In genomic region chr5:154478224-154478565, GRCh38 we compare ENCODE assay signal across 8 cellular contexts. TPM values are rescaled to one million over a fixed set of nuclear protein-coding genes. Genes with fewer than 3 reads are reported as not detected.
DNase-seq lines count a peak whose midpoint lies in the region; ATAC-seq and TF ChIP-seq lines count a peak whose summit lies in the region.
"Had no signal": no experiment of that assay in that cellular context is flagged by ENCODE, and none has a peak within 500 bp of the region (broad histone marks: within the 10 kb centered on the region; RNA-seq: fewer than 3 reads in every experiment).

Gene HAND1, minus strand, starts transcription at chr5:154478227. Its CDS starts 219 bp downstream, at chr5:154478008.

- peaks cover 0 to 50% (median 15%) of the 10 kb centered on the region in 4 donors for H3K4me1 ChIP-seq in Peyer's patch
- H3K4me1 ChIP-seq in foreskin keratinocyte = no peaks in the 10 kb centered on the region
- H3K4me1 ChIP-seq in psoas muscle = peaks cover 51% of the 10 kb centered on the region

- H3K27me3 ChIP-seq in Peyer's patch = peaks cover 0 to 93% of the 10 kb centered on the region in 2 donors
- peaks cover 100% of the 10 kb centered on the region for H3K27me3 ChIP-seq in foreskin keratinocyte
- H3K27me3 ChIP-seq in psoas muscle (ENCODE audit: insufficient read depth in 3 of 3, low read length in 2 of 3) = peaks cover 0 to 100% (median 77%) of the 10 kb centered on the region in 3 donors

- ATAC-seq in foreskin keratinocyte (peak; percentile 80), psoas muscle (peak; percentile 66 to 79 (median 70)), GM18505 (IDR thresholded peaks at IDR 0.05; ENCODE audit: unreplicated experiment) (no peak)

- DNase-seq in HEK293T (ENCODE audit: extremely low spot score) = peak; percentile 70
- peak in 2 of 3 donors; percentile 56 to 63 for DNase-seq in Peyer's patch
- DNase-seq in foreskin keratinocyte = no peak
- peak; percentile 40 to 58 for DNase-seq in psoas muscle
- DNase-seq in activated gamma-delta T cell (lab: John Stamatoyannopoulos, UW) = no peak
- no peak for DNase-seq in UCSD-AML1 (lab: John Stamatoyannopoulos, UW; ENCODE audit: unreplicated experiment)

- TF ChIP-seq POLR2A in Peyer's patch (IDR thresholded peaks at IDR 0.05) (no peak), GM18505 (IDR thresholded peaks at IDR 0.05; ENCODE audit: borderline replicate concordance, extremely low read depth, insufficient read depth, insufficient read length) (no peak)

- CTCF ChIA-PET in HEK293T (lab: Yijun Ruan, JAX) = interaction anchor here (1.7 kb wide), 1 partner anchor 43 kb away, joined by 8 read pairs; no protein-coding TSS in a partner anchor

- H3K9me3 ChIP-seq in Peyer's patch (no peaks in the 10 kb centered on the region), psoas muscle (no peaks in the 10 kb centered on the region)

- TF ChIP-seq CTCF in Peyer's patch (IDR thresholded peaks at IDR 0.05) = no peak
- no peak for TF ChIP-seq CTCF in foreskin keratinocyte (conservative IDR thresholded peaks at IDR 0.05)
- no peak for TF ChIP-seq CTCF in psoas muscle (IDR thresholded peaks at IDR 0.05)

- H3K27ac ChIP-seq in Peyer's patch (peak within 1 kb of the TSS in 1 of 4 donors; percentile 73), foreskin keratinocyte (no peak within 1 kb of the TSS), psoas muscle (no peak within 1 kb of the TSS)
- H3K27ac ChIP-seq: PC-9 had no signal

- intact Hi-C loops in psoas muscle (cut with DNase I) = loop anchor here in 1 of 2 donors (10.0 kb wide), 1 partner anchor 467 kb away; the partner anchor contains the start of gene MRPL22

- H3K4me3 ChIP-seq in Peyer's patch (peak within 1 kb of the TSS in 3 of 4 donors; percentile 17 to 48 (median 18)), psoas muscle (peak within 1 kb of the TSS; percentile 61)
- H3K4me3 ChIP-seq: PC-9 had no signal

- POLR2A ChIA-PET in HEK293T (lab: Yijun Ruan, JAX) = interaction anchor here (1.3 to 1.9 kb wide), 4 partner anchors 9 to 98 kb away, joined by 3 to 6 read pairs (median 4); no protein-coding TSS in a partner anchor

- H3K36me3 ChIP-seq in Peyer's patch (no peaks in the 10 kb centered on the region), psoas muscle (ENCODE audit: insufficient read depth in 1 of 2, low read depth in 1 of 2) (no peaks in the 10 kb centered on the region)

- 1 to 2% (median 2%) methylated on average over 18 to 20 of the region's 20 CpGs for WGBS in psoas muscle, 3 donors

TF ChIP-seq in HEK293T, 16 proteins besides CTCF, POLR2A, EP300 and RAD21:
- TF ChIP-seq ARNT (IDR thresholded peaks at IDR 0.05) (no peak), TARDBP (IDR thresholded peaks at IDR 0.05) (no peak), HDGF (IDR thresholded peaks at IDR 0.05; ENCODE audit: borderline replicate concordance) (no peak), L3MBTL2 (conservative IDR thresholded peaks at IDR 0.05) (no peak), FOXA1 (IDR thresholded peaks at IDR 0.05) (no peak), FOXK2 (IDR thresholded peaks at IDR 0.05) (no peak)

RNA-seq across cellular contexts. Expression of gene HAND1, which starts in this region (rescaled TPM):
- total RNA-seq in Peyer's patch = 1 to 10 TPM in 1 of 4 donors, under 1 TPM in 1, not detected in 2; 0.54 to 1.8 TPM
- 0.17 TPM in 1 of 2 replicates, not detected in the other for total RNA-seq in foreskin keratinocyte
- 0.12 and 0.21 TPM in 2 replicates for polyA plus RNA-seq in foreskin keratinocyte
- not detected for total RNA-seq in psoas muscle
- not detected for polyA plus RNA-seq in psoas muscle
- total RNA-seq: PC-9 had no signal

Comparison
In these comparisons a context has a peak if more than half of its experiments do, and no peak if none do; other contexts are left out.
1. Peak in ATAC-seq in foreskin keratinocyte; RNA of the gene not detected or under 1 TPM.
2. Peak in DNase-seq, ATAC-seq and H3K4me3 ChIP-seq in psoas muscle; RNA of the gene not detected or under 1 TPM.
3. DNase-seq: peak in HEK293T (single experiment) and Peyer's patch (2 of 3); none in foreskin keratinocyte (0 of 2), activated gamma-delta T cell (single experiment) and UCSD-AML1 (single experiment).